1 cellular context compared by ENCODE assay signal in genomic region chr3:134666466-134666865, GRCh38.
TF ChIP-seq lines count a peak whose summit lies in the region.

No MANE protein-coding gene starts in this region.

TF ChIP-seq in WTC11, 78 proteins besides CTCF, POLR2A, EP300 and RAD21 (continued from another document):
- TF ChIP-seq PRDM15 (CRISPR knock-in tag; IDR thresholded peaks at IDR 0.05) (no peak), GABPB1 (CRISPR knock-in tag; IDR thresholded peaks at IDR 0.05) (no peak), NR1H2 (CRISPR knock-in tag; IDR thresholded peaks at IDR 0.05) (no peak), ETV6 (CRISPR knock-in tag; IDR thresholded peaks at IDR 0.05) (no peak), TEAD1 (CRISPR knock-in tag; IDR thresholded peaks at IDR 0.05) (no peak), STAT6 (CRISPR knock-in tag; conservative IDR thresholded peaks at IDR 0.05; ENCODE audit: low read depth) (no peak), TEAD4 (CRISPR knock-in tag; IDR thresholded peaks at IDR 0.05) (no peak), OVOL2 (CRISPR knock-in tag; IDR thresholded peaks at IDR 0.05; ENCODE audit: borderline replicate concordance) (no peak), ESRRA (CRISPR knock-in tag; IDR thresholded peaks at IDR 0.05; ENCODE audit: borderline replicate concordance) (no peak)
